In the genomic region with DNA sequence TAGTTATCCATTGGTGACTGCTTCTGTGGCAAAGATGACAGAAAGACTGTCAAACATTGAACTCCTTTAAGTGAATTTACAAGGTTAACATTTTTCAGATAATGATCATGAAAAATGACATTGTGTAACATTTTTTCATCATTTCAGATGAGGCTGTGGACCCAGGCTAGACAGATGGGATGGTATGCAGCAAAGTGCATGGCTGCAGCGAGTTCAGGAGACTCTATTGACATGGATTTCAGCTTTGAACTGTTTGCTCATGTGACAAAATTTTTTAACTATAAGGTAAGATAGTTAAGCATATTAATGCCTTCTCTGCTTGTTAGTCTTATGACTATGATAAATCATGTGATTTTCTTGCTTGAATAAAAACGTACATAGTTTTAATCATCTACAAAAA, we compare ENCODE assay signal across 1 cellular context. TPM values are rescaled to one million over a fixed set of nuclear protein-coding genes. Genes with fewer than 3 reads are reported as not detected.
"Had no signal": no experiment of that assay in that cellular context is flagged by ENCODE, and none has a peak within 500 bp of the region (broad histone marks: within the 10 kb centered on the region; RNA-seq: fewer than 3 reads in every experiment).

No MANE protein-coding gene starts in this region.

RNA-seq across cellular contexts. Expression of gene SPX, which starts 58.8 kb away (rescaled TPM):
- total RNA-seq: Peyer's patch had no signal
